ENCODE assay signal across 1 cellular context in genomic region chr14:21525571-21525970, GRCh38.
TF ChIP-seq lines count a peak whose summit lies in the region.

No MANE protein-coding gene starts in this region.

TF ChIP-seq in H1, 55 proteins besides CTCF, POLR2A, EP300 and RAD21:
- TF ChIP-seq SRF (IDR thresholded peaks at IDR 0.05; ENCODE audit: low read depth, low read length) (no peak), POLR2AphosphoS5 (IDR thresholded peaks at IDR 0.05; ENCODE audit: low read depth, low read length) (0 out of 2 replicates have a peak, but pooled peaks have one; percentile 14)
